Comparison of ENCODE assay signal across 25 cellular contexts in genomic region chr5:17370651-17371050, GRCh38.
"Had no signal": no experiment of that assay in that cellular context is flagged by ENCODE, and none has a peak within 500 bp of the region (broad histone marks: within the 10 kb centered on the region; RNA-seq: fewer than 3 reads in every experiment).

No MANE protein-coding gene starts in this region.

- H3K4me3 ChIP-seq: breast epithelium, Peyer's patch had no signal

- H3K36me3 ChIP-seq: breast epithelium, Peyer's patch had no signal

- ATAC-seq: activated CD8-positive, alpha-beta memory T cell treated with anti-CD3 and anti-CD28 coated beads, Interleukin-2, amount 10 ng/mL, durations not matched to agents 7 days and 5 days; T-cell had no signal

- H3K27ac ChIP-seq: breast epithelium, Peyer's patch had no signal

- H3K27me3 Mint-ChIP-seq: activated B cell treated with CpG ODN at 0.5 μM for 24 hours; activated CD4-positive, alpha-beta T cell treated with anti-CD3 and anti-CD28 coated beads, Interleukin-2, amount 10 ng/mL, durations not matched to agents 24 days and 14 days; activated CD8-positive, alpha-beta memory T cell treated with anti-CD3 and anti-CD28 coated beads, Interleukin-2, amount 10 ng/mL, durations not matched to agents 7 days and 5 days; activated naive CD4-positive, alpha-beta T cell treated with anti-CD3 and anti-CD28 coated beads, Interleukin-2, amount 50 U/mL, for 24 hours; activated T-cell treated with anti-CD3 and anti-CD28 coated beads, Interleukin-2, amount 50 U/mL, for 24 hours; T-cell had no signal

- H3K4me1 Mint-ChIP-seq: activated CD4-positive, alpha-beta T cell treated with anti-CD3 and anti-CD28 coated beads, Interleukin-2, amount 10 ng/mL, durations not matched to agents 24 days and 14 days; activated CD8-positive, alpha-beta memory T cell treated with anti-CD3 and anti-CD28 coated beads, Interleukin-2, amount 10 ng/mL, durations not matched to agents 7 days and 5 days; activated naive CD4-positive, alpha-beta T cell treated with anti-CD3 and anti-CD28 coated beads, Interleukin-2, amount 50 U/mL, for 24 hours; T-cell had no signal

- H3K27me3 ChIP-seq: breast epithelium, Peyer's patch had no signal

- H3K9me3 Mint-ChIP-seq: activated B cell treated with CpG ODN at 0.5 μM for 24 hours; activated T-cell treated with anti-CD3 and anti-CD28 coated beads, Interleukin-2, amount 50 U/mL, for 24 hours had no signal

- H3K36me3 Mint-ChIP-seq: activated CD8-positive, alpha-beta memory T cell treated with anti-CD3 and anti-CD28 coated beads, Interleukin-2, amount 10 ng/mL, durations not matched to agents 7 days and 5 days; activated naive CD4-positive, alpha-beta T cell treated with anti-CD3 and anti-CD28 coated beads, Interleukin-2, amount 50 U/mL, for 24 hours; T-cell had no signal

- H3K27ac Mint-ChIP-seq: activated B cell treated with CpG ODN at 0.5 μM for 24 hours; activated CD4-positive, alpha-beta T cell treated with anti-CD3 and anti-CD28 coated beads, Interleukin-2, amount 10 ng/mL, durations not matched to agents 24 days and 14 days; activated CD8-positive, alpha-beta memory T cell treated with anti-CD3 and anti-CD28 coated beads, Interleukin-2, amount 10 ng/mL, durations not matched to agents 7 days and 5 days; activated naive CD4-positive, alpha-beta T cell treated with anti-CD3 and anti-CD28 coated beads, Interleukin-2, amount 50 U/mL, for 24 hours; activated T-cell treated with anti-CD3 and anti-CD28 coated beads, Interleukin-2, amount 50 U/mL, for 24 hours; activated T-helper 1 cell treated with anti-CD3 and anti-CD28 coated beads, Interleukin-12 subunit alpha, Interleukin-12 subunit beta, Interleukin-2, Interleukin-4 antibody, amounts not matched to agents 30 ng/mL and 10 ng/mL and 1 ng/mL, durations not matched to agents 14 hours and 24 hours and 36 hours; T-cell had no signal

- DNase-seq: activated B cell treated with CpG ODN at 0.5 μM for 24 hours; activated CD4-positive, alpha-beta T cell treated with anti-CD3 and anti-CD28 coated beads for 1 hour; activated CD4-positive, alpha-beta T cell treated with anti-CD3 and anti-CD28 coated beads, Interleukin-2, amount 10 ng/mL, durations not matched to agents 24 days and 14 days; activated CD4-positive, alpha-beta T cell treated with anti-CD3 and anti-CD28 coated beads, Interleukin-2, amount 50 U/mL, for 48 hours; activated CD8-positive, alpha-beta memory T cell treated with anti-CD3 and anti-CD28 coated beads, Interleukin-2, amount 10 ng/mL, durations not matched to agents 7 days and 5 days; activated effector memory CD4-positive, alpha-beta T cell treated with Interleukin-2 at 50 U/mL for 16 hours; activated naive CD4-positive, alpha-beta T cell; activated T-cell treated with anti-CD3 and anti-CD28 coated beads, Interleukin-2, amount 50 U/mL, for 24 hours; aorta; MM.1S; NCI-H1105; NCI-H1436 treated with DMSO at 0.1 percent for 48 hours; NCI-H187; NCI-H2081 treated with DMSO at 0.1 percent for 48 hours; NCI-H2171 treated with DMSO at 0.1 percent for 48 hours; NCI-H226; NCI-H526; Peyer's patch; SHP77 treated with DMSO at 0.1 percent for 48 hours; T-cell; T-helper 2 cell; T1000 had no signal

- H3K4me1 ChIP-seq: breast epithelium, Peyer's patch had no signal

- H3K9me3 ChIP-seq: breast epithelium, Peyer's patch had no signal

- H3K4me3 Mint-ChIP-seq: activated B cell treated with CpG ODN at 0.5 μM for 24 hours; activated CD4-positive, alpha-beta T cell treated with anti-CD3 and anti-CD28 coated beads, Interleukin-2, amount 10 ng/mL, durations not matched to agents 24 days and 14 days; activated CD8-positive, alpha-beta memory T cell treated with anti-CD3 and anti-CD28 coated beads, Interleukin-2, amount 10 ng/mL, durations not matched to agents 7 days and 5 days; activated naive CD4-positive, alpha-beta T cell treated with anti-CD3 and anti-CD28 coated beads, Interleukin-2, amount 50 U/mL, for 24 hours; activated T-cell treated with anti-CD3 and anti-CD28 coated beads, Interleukin-2, amount 50 U/mL, for 24 hours; activated T-helper 1 cell treated with anti-CD3 and anti-CD28 coated beads, Interleukin-12 subunit alpha, Interleukin-12 subunit beta, Interleukin-2, Interleukin-4 antibody, amounts not matched to agents 30 ng/mL and 10 ng/mL and 1 ng/mL, durations not matched to agents 14 hours and 24 hours and 36 hours; T-cell had no signal
